Comparison of ENCODE assay signal across 8 cellular contexts in genomic region chr9:120944434-120945125, GRCh38. TPM values are rescaled to one million over a fixed set of nuclear protein-coding genes. Genes with fewer than 3 reads are reported as not detected.
DNase-seq lines count a peak whose midpoint lies in the region; ATAC-seq and TF ChIP-seq lines count a peak whose summit lies in the region.

No MANE protein-coding gene starts in this region.

- H3K27ac Mint-ChIP-seq in CD14-positive monocyte, result peak overlapping the region; percentile 50 to 88 (median 73)
- no peak overlapping the region for H3K27ac Mint-ChIP-seq in stimulated activated effector memory CD8-positive, alpha-beta T cell treated with anti-CD3 and anti-CD28 coated beads, Interleukin-12 subunit alpha, Interleukin-12 subunit beta, amount 100 ng/mL, for 72 hours

- H3K27me3 Mint-ChIP-seq in CD14-positive monocyte (ENCODE audit: low read depth in 3 of 3), result peaks cover 0 to 2% (median 0%) of the 10 kb centered on the region in 3 donors

- DNase-seq in CD14-positive monocyte (ENCODE audit: low spot score) (no peak), UCSD-AML1 (lab: John Stamatoyannopoulos, UW; ENCODE audit: unreplicated experiment) (peak; percentile 32), AG08395 (ENCODE audit: low spot score) (no peak), midbrain (lab: John Stamatoyannopoulos, UW) (no peak)
- DNase-seq in stimulated activated naive CD4-positive, alpha-beta T cell treated with Interleukin-2 at 50 U/mL for 16 hours (lab: John Stamatoyannopoulos, UW), result no peak
- no peak for DNase-seq in stimulated activated effector memory CD8-positive, alpha-beta T cell treated with anti-CD3 and anti-CD28 coated beads, Interleukin-12 subunit alpha, Interleukin-12 subunit beta, amount 100 ng/mL, for 72 hours (ENCODE audit: low spot score in 2 of 2)

- peaks cover 0 to 5% (median 2%) of the 10 kb centered on the region in 7 donors for H3K9me3 Mint-ChIP-seq in CD14-positive monocyte
- no peaks in the 10 kb centered on the region for H3K9me3 Mint-ChIP-seq in stimulated activated effector memory CD8-positive, alpha-beta T cell treated with anti-CD3 and anti-CD28 coated beads, Interleukin-12 subunit alpha, Interleukin-12 subunit beta, amount 100 ng/mL, for 72 hours

- no peak for TF ChIP-seq CTCF in CD14-positive monocyte (IDR thresholded peaks at IDR 0.05)

- no peaks in the 10 kb centered on the region for H3K36me3 Mint-ChIP-seq in CD14-positive monocyte
- no peaks in the 10 kb centered on the region for H3K36me3 Mint-ChIP-seq in stimulated activated effector memory CD8-positive, alpha-beta T cell treated with anti-CD3 and anti-CD28 coated beads, Interleukin-12 subunit alpha, Interleukin-12 subunit beta, amount 100 ng/mL, for 72 hours

- no peak overlapping the region for H3K4me3 Mint-ChIP-seq in CD14-positive monocyte
- no peak overlapping the region for H3K4me3 Mint-ChIP-seq in stimulated activated effector memory CD8-positive, alpha-beta T cell treated with anti-CD3 and anti-CD28 coated beads, Interleukin-12 subunit alpha, Interleukin-12 subunit beta, amount 100 ng/mL, for 72 hours

- H3K4me1 Mint-ChIP-seq in CD14-positive monocyte, result peaks cover 13% of the 10 kb centered on the region
- no peaks in the 10 kb centered on the region for H3K4me1 Mint-ChIP-seq in stimulated activated effector memory CD8-positive, alpha-beta T cell treated with anti-CD3 and anti-CD28 coated beads, Interleukin-12 subunit alpha, Interleukin-12 subunit beta, amount 100 ng/mL, for 72 hours

- peak; percentile 82 for ATAC-seq in GM19468 (IDR thresholded peaks at IDR 0.05; ENCODE audit: extremely low read depth, unreplicated experiment)
- ATAC-seq in HG03280 (IDR thresholded peaks at IDR 0.05; ENCODE audit: unreplicated experiment), result peak; percentile 88
- ATAC-seq in stimulated activated effector memory CD8-positive, alpha-beta T cell treated with anti-CD3 and anti-CD28 coated beads, Interleukin-12 subunit alpha, Interleukin-12 subunit beta, amount 100 ng/mL, for 72 hours, result no peak

- intact Hi-C loops in CD14-positive monocyte (cut with micrococcal nuclease), result no loop called here

RNA-seq across cellular contexts. Expression of gene TRAF1, which starts 18.0 kb away (rescaled TPM):
- under 1 TPM; 0.15 to 0.74 TPM for polyA plus RNA-seq in CD14-positive monocyte
